Comparison of ENCODE assay signal across 20 cellular contexts in genomic region chr6:149392535-149392934, GRCh38. TPM values are rescaled to one million over a fixed set of nuclear protein-coding genes. Genes with fewer than 3 reads are reported as not detected.
A peak's percentile ranks its signal among the peaks of the same experiment; 100 is the strongest.
DNase-seq lines count a peak whose midpoint lies in the region; ATAC-seq and TF ChIP-seq lines count a peak whose summit lies in the region.
"Had no signal": no experiment of that assay in that cellular context is flagged by ENCODE, and none has a peak within 500 bp of the region (broad histone marks: within the 10 kb centered on the region; RNA-seq: fewer than 3 reads in every experiment).

No MANE protein-coding gene starts in this region.

- H3K4me3 ChIP-seq in colonic mucosa = no peak overlapping the region
- H3K4me3 ChIP-seq: heart right ventricle, spleen had no signal

- H3K27me3 Mint-ChIP-seq in activated T-cell treated with anti-CD3 and anti-CD28 coated beads, Interleukin-2, amount 50 U/mL, for 24 hours = no peaks in the 10 kb centered on the region
- no peaks in the 10 kb centered on the region for H3K27me3 Mint-ChIP-seq in activated T-cell treated with anti-CD3 and anti-CD28 coated beads, Interleukin-2, amount 50 U/mL, for 4 hours (ENCODE audit: low read depth)
- no peaks in the 10 kb centered on the region; the same call in 1 of the 2 replicates for H3K27me3 Mint-ChIP-seq in HFFc6 (ENCODE audit: insufficient read depth)
- H3K27me3 Mint-ChIP-seq in activated naive CD8-positive, alpha-beta T cell treated with anti-CD3 and anti-CD28 coated beads for 36 hours = no peaks in the 10 kb centered on the region
- H3K27me3 Mint-ChIP-seq in stimulated activated memory B cell treated with anti-CD40 and anti-IgM and Interleukin-4, amounts not matched to agents 10 μg/mL and 1 μg/mL and 100 μg/mL, for 72 hours = no peaks in the 10 kb centered on the region

- H3K9ac ChIP-seq in colonic mucosa (ENCODE audit: low read depth in 2 of 2, low read length in 2 of 2) = no peak overlapping the region

- H3K36me3 Mint-ChIP-seq in activated T-cell treated with anti-CD3 and anti-CD28 coated beads, Interleukin-2, amount 50 U/mL, for 24 hours (ENCODE audit: low read depth) = peaks cover 93% of the 10 kb centered on the region
- H3K36me3 Mint-ChIP-seq in activated T-cell treated with anti-CD3 and anti-CD28 coated beads, Interleukin-2, amount 50 U/mL, for 4 hours (ENCODE audit: insufficient read depth) = peaks cover 50% of the 10 kb centered on the region
- peaks cover 62% of the 10 kb centered on the region for H3K36me3 Mint-ChIP-seq in HFFc6 (ENCODE audit: low read depth)
- peaks cover 73% of the 10 kb centered on the region for H3K36me3 Mint-ChIP-seq in activated naive CD8-positive, alpha-beta T cell treated with anti-CD3 and anti-CD28 coated beads for 36 hours
- peaks cover 64% of the 10 kb centered on the region for H3K36me3 Mint-ChIP-seq in stimulated activated memory B cell treated with anti-CD40 and anti-IgM and Interleukin-4, amounts not matched to agents 10 μg/mL and 1 μg/mL and 100 μg/mL, for 72 hours

- no peaks in the 10 kb centered on the region for H3K36me3 ChIP-seq in colonic mucosa

- H3K27me3 ChIP-seq in colonic mucosa = no peaks in the 10 kb centered on the region
- H3K27me3 ChIP-seq: heart right ventricle, spleen had no signal

- no peak for DNase-seq in activated T-cell treated with anti-CD3 and anti-CD28 coated beads, Interleukin-2, amount 50 U/mL, for 24 hours
- DNase-seq in activated T-cell treated with anti-CD3 and anti-CD28 coated beads, Interleukin-2, amount 50 U/mL, for 4 hours = no peak
- DNase-seq in HFFc6 (no peak), NCI-H1092 treated with DMSO at 0.1 percent for 48 hours (lab: John Stamatoyannopoulos, UW) (no peak), colonic mucosa (no peak)
- DNase-seq in activated naive CD8-positive, alpha-beta T cell treated with anti-CD3 and anti-CD28 coated beads for 36 hours = no peak
- DNase-seq: activated CD4-positive, alpha-beta T cell treated with anti-CD3 and anti-CD28 coated beads, Interleukin-2, amount 50 U/mL, for 4 hours; activated T-cell treated with anti-CD3 and anti-CD28 coated beads, Interleukin-2, amount 50 U/mL, for 1 hour; amniotic stem cell; C1 segment of cervical spinal cord; DMS153; GF-D8; heart right ventricle; NCI-H1436; NCI-H510A treated with DMSO at 0.1 percent for 48 hours; RPMI8226; spleen; stimulated activated CD4-positive, alpha-beta T cell treated with anti-CD3 and anti-CD28 coated beads, Interleukin-4, amount 100 ng/mL, for 24 hours had no signal

- no peaks in the 10 kb centered on the region for H3K9me3 ChIP-seq in colonic mucosa

- TF ChIP-seq CTCF in HFFc6 (IDR thresholded peaks at IDR 0.05) = no peak
- no peak for TF ChIP-seq CTCF in colonic mucosa (IDR thresholded peaks at IDR 0.05)

- no peak overlapping the region for H3K27ac ChIP-seq in colonic mucosa
- H3K27ac ChIP-seq: heart right ventricle, spleen had no signal

- no peak overlapping the region for H3K4me3 Mint-ChIP-seq in activated T-cell treated with anti-CD3 and anti-CD28 coated beads, Interleukin-2, amount 50 U/mL, for 24 hours
- H3K4me3 Mint-ChIP-seq in activated T-cell treated with anti-CD3 and anti-CD28 coated beads, Interleukin-2, amount 50 U/mL, for 4 hours = no peak overlapping the region
- peak overlapping the region; percentile 42; the same call in 1 of the 2 replicates for H3K4me3 Mint-ChIP-seq in HFFc6
- H3K4me3 Mint-ChIP-seq in activated naive CD8-positive, alpha-beta T cell treated with anti-CD3 and anti-CD28 coated beads for 36 hours = no peak overlapping the region
- H3K4me3 Mint-ChIP-seq in stimulated activated memory B cell treated with anti-CD40 and anti-IgM and Interleukin-4, amounts not matched to agents 10 μg/mL and 1 μg/mL and 100 μg/mL, for 72 hours = no peak overlapping the region

- H3K27ac Mint-ChIP-seq in activated T-cell treated with anti-CD3 and anti-CD28 coated beads, Interleukin-2, amount 50 U/mL, for 24 hours = peak overlapping the region; percentile 79
- no peak overlapping the region for H3K27ac Mint-ChIP-seq in HFFc6
- H3K27ac Mint-ChIP-seq in activated naive CD8-positive, alpha-beta T cell treated with anti-CD3 and anti-CD28 coated beads for 36 hours = peak overlapping the region; percentile 12
- H3K27ac Mint-ChIP-seq in stimulated activated memory B cell treated with anti-CD40 and anti-IgM and Interleukin-4, amounts not matched to agents 10 μg/mL and 1 μg/mL and 100 μg/mL, for 72 hours = peak overlapping the region; percentile 27

- H3K4me1 Mint-ChIP-seq in activated T-cell treated with anti-CD3 and anti-CD28 coated beads, Interleukin-2, amount 50 U/mL, for 24 hours (ENCODE audit: low read depth) = peaks cover 73% of the 10 kb centered on the region
- H3K4me1 Mint-ChIP-seq in activated T-cell treated with anti-CD3 and anti-CD28 coated beads, Interleukin-2, amount 50 U/mL, for 4 hours (ENCODE audit: low read depth) = peaks cover 67% of the 10 kb centered on the region
- H3K4me1 Mint-ChIP-seq in HFFc6 (ENCODE audit: low read depth) = peaks cover 61% of the 10 kb centered on the region
- peaks cover 46% of the 10 kb centered on the region for H3K4me1 Mint-ChIP-seq in activated naive CD8-positive, alpha-beta T cell treated with anti-CD3 and anti-CD28 coated beads for 36 hours
- peaks cover 52% of the 10 kb centered on the region for H3K4me1 Mint-ChIP-seq in stimulated activated memory B cell treated with anti-CD40 and anti-IgM and Interleukin-4, amounts not matched to agents 10 μg/mL and 1 μg/mL and 100 μg/mL, for 72 hours

- no peak for ATAC-seq in activated T-cell treated with anti-CD3 and anti-CD28 coated beads, Interleukin-2, amount 50 U/mL, for 4 hours
- no peak for ATAC-seq in stimulated activated memory B cell treated with anti-CD40 and anti-IgM and Interleukin-4, amounts not matched to agents 10 μg/mL and 1 μg/mL and 100 μg/mL, for 72 hours
- no peak for ATAC-seq in GM19397 (IDR thresholded peaks at IDR 0.05; ENCODE audit: unreplicated experiment)
- ATAC-seq: heart right ventricle had no signal

- H3K4me1 ChIP-seq in colonic mucosa = no peaks in the 10 kb centered on the region

- H3K9me3 Mint-ChIP-seq in activated T-cell treated with anti-CD3 and anti-CD28 coated beads, Interleukin-2, amount 50 U/mL, for 24 hours = no peaks in the 10 kb centered on the region
- no peaks in the 10 kb centered on the region for H3K9me3 Mint-ChIP-seq in activated T-cell treated with anti-CD3 and anti-CD28 coated beads, Interleukin-2, amount 50 U/mL, for 4 hours
- H3K9me3 Mint-ChIP-seq in HFFc6 = no peaks in the 10 kb centered on the region
- peaks cover 3% of the 10 kb centered on the region for H3K9me3 Mint-ChIP-seq in activated naive CD8-positive, alpha-beta T cell treated with anti-CD3 and anti-CD28 coated beads for 36 hours
- no peaks in the 10 kb centered on the region for H3K9me3 Mint-ChIP-seq in stimulated activated memory B cell treated with anti-CD40 and anti-IgM and Interleukin-4, amounts not matched to agents 10 μg/mL and 1 μg/mL and 100 μg/mL, for 72 hours

- intact Hi-C loops in colonic mucosa (cut with DNase I) = no loop called here

RNA-seq across cellular contexts. Expression of gene SUMO4, which starts 7.5 kb away (rescaled TPM):
- total RNA-seq in activated T-cell treated with anti-CD3 and anti-CD28 coated beads, Interleukin-2, amount 50 U/mL, for 4 hours = 1 to 10 TPM; 2.6 to 3.0 (median 2.7) TPM
- under 1 TPM; 0.28 to 0.63 (median 0.32) TPM for total RNA-seq in HFFc6 (2021; fragmentation: NEBNext Ultra II Directional; extraction: Animal tissue kit (Norgen Biotek cat#: 25700))
- total RNA-seq in activated naive CD8-positive, alpha-beta T cell treated with anti-CD3 and anti-CD28 coated beads for 36 hours = 1 to 10 TPM; 2.3 to 2.6 TPM
- 1 to 10 TPM; 1.4 to 1.5 TPM for total RNA-seq in colonic mucosa
